In genomic region chr10:110392860-110393732, GRCh38 we compare ENCODE assay signal across 9 cellular contexts.
A peak's percentile ranks its signal among the peaks of the same experiment; 100 is the strongest.
DNase-seq lines count a peak whose midpoint lies in the region; ATAC-seq and TF ChIP-seq lines count a peak whose summit lies in the region.
"Had no signal": no experiment of that assay in that cellular context is flagged by ENCODE, and none has a peak within 500 bp of the region (broad histone marks: within the 10 kb centered on the region; RNA-seq: fewer than 3 reads in every experiment).

No MANE protein-coding gene starts in this region.

- no peak overlapping the region for H3K4me3 ChIP-seq in hepatocyte

- CTCF ChIA-PET in activated CD4-positive, alpha-beta memory T cell treated with anti-CD3 and anti-CD28 coated beads for 36 hours (lab: Charles Lee): no interaction called here
- CTCF ChIA-PET in activated CD4-positive, alpha-beta memory T cell treated with anti-CD3 and anti-CD28 coated beads, Interleukin-2, amount 10 ng/mL, durations not matched to agents 7 days and 5 days (lab: Charles Lee): no interaction called here

- no peak overlapping the region for H3K4me2 ChIP-seq in hepatocyte

- H3K9me2 ChIP-seq in hepatocyte (replicated peaks; ENCODE audit: insufficient read depth): no peaks in the 10 kb centered on the region

- no peaks in the 10 kb centered on the region for H3K36me3 Mint-ChIP-seq in activated CD4-positive, alpha-beta memory T cell treated with anti-CD3 and anti-CD28 coated beads for 36 hours
- H3K36me3 Mint-ChIP-seq in activated CD4-positive, alpha-beta memory T cell treated with anti-CD3 and anti-CD28 coated beads, Interleukin-2, amount 10 ng/mL, durations not matched to agents 7 days and 5 days (ENCODE audit: low read depth): no peaks in the 10 kb centered on the region

- no peaks in the 10 kb centered on the region for H3K27me3 Mint-ChIP-seq in activated CD4-positive, alpha-beta memory T cell treated with anti-CD3 and anti-CD28 coated beads for 36 hours
- H3K27me3 Mint-ChIP-seq in activated CD4-positive, alpha-beta memory T cell treated with anti-CD3 and anti-CD28 coated beads, Interleukin-2, amount 10 ng/mL, durations not matched to agents 7 days and 5 days: no peaks in the 10 kb centered on the region
- no peaks in the 10 kb centered on the region for H3K27me3 Mint-ChIP-seq in stimulated activated naive CD8-positive, alpha-beta T cell treated with anti-CD3 and anti-CD28 coated beads, Interleukin-15, amount 100 ng/mL, for 72 hours

- no peaks in the 10 kb centered on the region for H3K79me2 ChIP-seq in hepatocyte

- TF ChIP-seq CTCF in hepatocyte (IDR thresholded peaks at IDR 0.05; ENCODE audit: poor library complexity): no peak

- ATAC-seq in stimulated activated naive CD8-positive, alpha-beta T cell treated with anti-CD3 and anti-CD28 coated beads, Interleukin-15, amount 100 ng/mL, for 72 hours: no peak
- no peak for ATAC-seq in HG03139 (IDR thresholded peaks at IDR 0.05; ENCODE audit: unreplicated experiment)
- ATAC-seq in GM21423 (IDR thresholded peaks at IDR 0.05; ENCODE audit: unreplicated experiment): no peak

- no peaks in the 10 kb centered on the region for H4K20me1 ChIP-seq in hepatocyte (ENCODE audit: insufficient read depth, poor library complexity, severe bottlenecking)

- intact Hi-C loops in activated CD4-positive, alpha-beta memory T cell treated with anti-CD3 and anti-CD28 coated beads for 36 hours (cut with micrococcal nuclease): no loop called here

- no peaks in the 10 kb centered on the region for H3K36me3 ChIP-seq in hepatocyte (replicated peaks; ENCODE audit: insufficient read depth, low read depth)

- no peaks in the 10 kb centered on the region for H3K27me3 ChIP-seq in hepatocyte

- POLR2A ChIA-PET in activated CD4-positive, alpha-beta memory T cell treated with anti-CD3 and anti-CD28 coated beads for 36 hours (lab: Charles Lee): no interaction called here
- POLR2A ChIA-PET in activated CD4-positive, alpha-beta memory T cell treated with anti-CD3 and anti-CD28 coated beads, Interleukin-2, amount 10 ng/mL, durations not matched to agents 7 days and 5 days (lab: Charles Lee): interaction anchor here (1.3 kb wide), 1 partner anchor 37 kb away, joined by 3 read pairs; no protein-coding TSS in a partner anchor

- H3K9me3 ChIP-seq in hepatocyte (ENCODE audit: low read depth): no peaks in the 10 kb centered on the region

- H3K27ac Mint-ChIP-seq in activated CD4-positive, alpha-beta memory T cell treated with anti-CD3 and anti-CD28 coated beads for 36 hours: peak overlapping the region; percentile 14
- H3K27ac Mint-ChIP-seq in activated CD4-positive, alpha-beta memory T cell treated with anti-CD3 and anti-CD28 coated beads, Interleukin-2, amount 10 ng/mL, durations not matched to agents 7 days and 5 days: no peak overlapping the region
- H3K27ac Mint-ChIP-seq in stimulated activated naive CD8-positive, alpha-beta T cell treated with anti-CD3 and anti-CD28 coated beads, Interleukin-15, amount 100 ng/mL, for 72 hours: peak overlapping the region; percentile 31 to 86

- no peak for DNase-seq in activated CD4-positive, alpha-beta memory T cell treated with anti-CD3 and anti-CD28 coated beads for 36 hours
- no peak for DNase-seq in activated CD4-positive, alpha-beta memory T cell treated with anti-CD3 and anti-CD28 coated beads, Interleukin-2, amount 10 ng/mL, durations not matched to agents 7 days and 5 days
- DNase-seq in UCSD-AML1 (lab: John Stamatoyannopoulos, UW; ENCODE audit: unreplicated experiment) (peak; percentile 55), hepatocyte (ENCODE audit: low spot score) (peak; percentile 73), NCI-H2171 (lab: John Stamatoyannopoulos, UW) (no peak)
- DNase-seq in stimulated activated naive CD8-positive, alpha-beta T cell treated with anti-CD3 and anti-CD28 coated beads, Interleukin-15, amount 100 ng/mL, for 72 hours: no peak
- DNase-seq: activated CD8-positive, alpha-beta memory T cell treated with anti-CD3 and anti-CD28 coated beads, Interleukin-2, amount 50 U/mL, for 4 hours had no signal

- H2AFZ ChIP-seq in hepatocyte: no peak overlapping the region

- no peaks in the 10 kb centered on the region for H3K9me3 Mint-ChIP-seq in activated CD4-positive, alpha-beta memory T cell treated with anti-CD3 and anti-CD28 coated beads for 36 hours
- peaks cover 2% of the 10 kb centered on the region for H3K9me3 Mint-ChIP-seq in activated CD4-positive, alpha-beta memory T cell treated with anti-CD3 and anti-CD28 coated beads, Interleukin-2, amount 10 ng/mL, durations not matched to agents 7 days and 5 days
- H3K9me3 Mint-ChIP-seq in stimulated activated naive CD8-positive, alpha-beta T cell treated with anti-CD3 and anti-CD28 coated beads, Interleukin-15, amount 100 ng/mL, for 72 hours: no peaks in the 10 kb centered on the region

- no peak overlapping the region for H3K4me3 Mint-ChIP-seq in activated CD4-positive, alpha-beta memory T cell treated with anti-CD3 and anti-CD28 coated beads for 36 hours
- no peak overlapping the region for H3K4me3 Mint-ChIP-seq in activated CD4-positive, alpha-beta memory T cell treated with anti-CD3 and anti-CD28 coated beads, Interleukin-2, amount 10 ng/mL, durations not matched to agents 7 days and 5 days
- H3K4me3 Mint-ChIP-seq in stimulated activated naive CD8-positive, alpha-beta T cell treated with anti-CD3 and anti-CD28 coated beads, Interleukin-15, amount 100 ng/mL, for 72 hours: no peak overlapping the region

- peaks cover 47% of the 10 kb centered on the region for H3K4me1 Mint-ChIP-seq in activated CD4-positive, alpha-beta memory T cell treated with anti-CD3 and anti-CD28 coated beads for 36 hours (ENCODE audit: low read depth)
- peaks cover 51% of the 10 kb centered on the region for H3K4me1 Mint-ChIP-seq in activated CD4-positive, alpha-beta memory T cell treated with anti-CD3 and anti-CD28 coated beads, Interleukin-2, amount 10 ng/mL, durations not matched to agents 7 days and 5 days
- peaks cover 58% of the 10 kb centered on the region for H3K4me1 Mint-ChIP-seq in stimulated activated naive CD8-positive, alpha-beta T cell treated with anti-CD3 and anti-CD28 coated beads, Interleukin-15, amount 100 ng/mL, for 72 hours

- 41% methylated on average over 19 of the region's 19 CpGs for WGBS in hepatocyte (ENCODE audit: low lambda C conversion rate, missing lambda C conversion rate)

- H3K27ac ChIP-seq in hepatocyte: no peak overlapping the region

- peaks cover 23% of the 10 kb centered on the region for H3K4me1 ChIP-seq in hepatocyte (ENCODE audit: insufficient read depth)

Comparison
In these comparisons a context has a peak if more than half of its experiments do, and no peak if none do; other contexts are left out.
1. DNase-seq: peak in UCSD-AML1 (single experiment) and hepatocyte (single experiment); none in activated CD4-positive, alpha-beta memory T cell treated with anti-CD3 and anti-CD28 coated beads for 36 hours (single experiment), activated CD4-positive, alpha-beta memory T cell treated with anti-CD3 and anti-CD28 coated beads, Interleukin-2, amount 10 ng/mL, durations not matched to agents 7 days and 5 days (single experiment), stimulated activated naive CD8-positive, alpha-beta T cell treated with anti-CD3 and anti-CD28 coated beads, Interleukin-15, amount 100 ng/mL, for 72 hours (0 of 2) and NCI-H2171 (single experiment).